ENCODE assay signal across 8 cellular contexts in genomic region chr20:34709044-34709835, GRCh38. TPM values are rescaled to one million over a fixed set of nuclear protein-coding genes. Genes with fewer than 3 reads are reported as not detected.
DNase-seq lines count a peak whose midpoint lies in the region; ATAC-seq and TF ChIP-seq lines count a peak whose summit lies in the region.

No MANE protein-coding gene starts in this region.

- peak overlapping the region; percentile 87 for H2BK120ac ChIP-seq in mesenchymal stem cell (ENCODE audit: low read depth, low read length)

- peak overlapping the region; percentile 64 for H2BK15ac ChIP-seq in mesenchymal stem cell (ENCODE audit: low read depth, poor library complexity, severe bottlenecking)

- H3K18ac ChIP-seq in mesenchymal stem cell (ENCODE audit: low read depth in 1 of 2, low read length in 2 of 2): peak overlapping the region; percentile 75 to 79

- H3K4me2 ChIP-seq in mesenchymal stem cell (ENCODE audit: low read length, poor library complexity, severe bottlenecking): peak overlapping the region; percentile 92

- H4K8ac ChIP-seq in mesenchymal stem cell (ENCODE audit: low read length): peak overlapping the region; percentile 96

- H3K36me3 ChIP-seq in mesenchymal stem cell (ENCODE audit: control insufficient read depth in 1 of 2, insufficient read depth in 2 of 2, low read depth in 1 of 2, low read length in 2 of 2): peaks cover 23 to 27% of the 10 kb centered on the region in 2 experiments

- ATAC-seq in GM18909 (IDR thresholded peaks at IDR 0.05; ENCODE audit: poor library complexity, unreplicated experiment) (peak; percentile 50), HG03159 (IDR thresholded peaks at IDR 0.05; ENCODE audit: unreplicated experiment) (peak; percentile 41)

- peaks cover 36% of the 10 kb centered on the region for H3K4me1 ChIP-seq in mesenchymal stem cell (ENCODE audit: control insufficient read depth, insufficient read depth, low read depth, low read length)

- H4K91ac ChIP-seq in mesenchymal stem cell (ENCODE audit: low read length): no peak overlapping the region

- H3K9me3 ChIP-seq in mesenchymal stem cell (ENCODE audit: control insufficient read depth, low read length): no peaks in the 10 kb centered on the region

- DNase-seq in AG10803 (ENCODE audit: low read depth) (peak; percentile 75), NCI-H510A (lab: John Stamatoyannopoulos, UW) (peak; percentile 81), mesenchymal stem cell (peak; percentile 86)
- DNase-seq in activated CD8-positive, alpha-beta memory T cell treated with anti-CD3 and anti-CD28 coated beads for 24 hours: peak; percentile 94
- peak; percentile 74 for DNase-seq in effector CD8-positive, alpha-beta T cell (lab: John Stamatoyannopoulos, UW)
- DNase-seq in stimulated activated CD8-positive, alpha-beta memory T cell treated with anti-CD3 and anti-CD28 coated beads, Interleukin-15, amount 100 ng/mL, for 1 hour (ENCODE audit: low read depth): peak; percentile 66

- peak overlapping the region; percentile 76 for H2BK5ac ChIP-seq in mesenchymal stem cell (ENCODE audit: low read depth, low read length, poor library complexity, severe bottlenecking)

- peaks cover 14% of the 10 kb centered on the region for H3K79me1 ChIP-seq in mesenchymal stem cell (replicated peaks; ENCODE audit: low read length, poor library complexity, severe bottlenecking)

- no peak overlapping the region for H2AK5ac ChIP-seq in mesenchymal stem cell (ENCODE audit: low read length, severe bottlenecking)

- no peak overlapping the region for H3K23ac ChIP-seq in mesenchymal stem cell (ENCODE audit: low read length in 2 of 2)

- H2BK12ac ChIP-seq in mesenchymal stem cell (ENCODE audit: low read length in 2 of 2): peak overlapping the region in 1 of 2 experiments; percentile 48

- WGBS in mesenchymal stem cell: 2% methylated on average over 62 of the region's 64 CpGs

- H3K4ac ChIP-seq in mesenchymal stem cell (ENCODE audit: low read depth in 1 of 2, low read length in 2 of 2): peak overlapping the region in 1 of 2 experiments; percentile 46

- H3K4me3 ChIP-seq in AG10803 (ENCODE audit: low read length) (peak overlapping the region; percentile 71), mesenchymal stem cell (ENCODE audit: insufficient read depth in 1 of 2, low read depth in 1 of 2, low read length in 2 of 2) (peak overlapping the region; percentile 58 to 81)

- H3K9ac ChIP-seq in mesenchymal stem cell (ENCODE audit: low read length): peak overlapping the region; percentile 83

- no peaks in the 10 kb centered on the region for H3K27me3 ChIP-seq in mesenchymal stem cell (ENCODE audit: control insufficient read depth in 1 of 2, insufficient read depth in 1 of 2, low read length in 2 of 2)

- H3K14ac ChIP-seq in mesenchymal stem cell (ENCODE audit: low read length in 2 of 2): peak overlapping the region in 1 of 2 experiments; percentile 12

- no peak overlapping the region for H3K27ac ChIP-seq in mesenchymal stem cell (ENCODE audit: low read length, poor library complexity, severe bottlenecking)

- H2AFZ ChIP-seq in mesenchymal stem cell (ENCODE audit: low read depth, low read length): peak overlapping the region; percentile 48

- TF ChIP-seq CTCF in AG10803 (conservative IDR thresholded peaks at IDR 0.05; ENCODE audit: low read length): no peak

RNA-seq across cellular contexts. Expression of gene TP53INP2, which starts 5.1 kb away (rescaled TPM):
- polyA plus RNA-seq in mesenchymal stem cell (2013, experiment 1 of 2): 44.3 TPM
- 41.7 TPM for polyA plus RNA-seq in mesenchymal stem cell (2013, experiment 2 of 2)

RNA-seq across cellular contexts. Expression of gene PIGU, which starts 32.3 kb away (rescaled TPM):
- 22.2 TPM for polyA plus RNA-seq in mesenchymal stem cell (2013, experiment 1 of 2)
- polyA plus RNA-seq in mesenchymal stem cell (2013, experiment 2 of 2): 23.9 TPM
